ENCODE assay signal across 8 cellular contexts in genomic region chr9:121992571-121993212, GRCh38.
DNase-seq lines count a peak whose midpoint lies in the region; ATAC-seq and TF ChIP-seq lines count a peak whose summit lies in the region.

No MANE protein-coding gene starts in this region.

- H3K4me1 ChIP-seq in Loucy (ENCODE audit: insufficient read depth, low read length, poor library complexity, severe bottlenecking) (no peaks in the 10 kb centered on the region), right cardiac atrium (ENCODE audit: control insufficient read depth, insufficient read depth, low read length) (peaks cover 1% of the 10 kb centered on the region)

- no peak overlapping the region for H2AFZ ChIP-seq in Loucy (ENCODE audit: low read length)

- H3K27me3 ChIP-seq in Loucy (ENCODE audit: insufficient read depth, low read length, poor library complexity, severe bottlenecking) (no peaks in the 10 kb centered on the region), right cardiac atrium (ENCODE audit: control insufficient read depth, insufficient read depth) (no peaks in the 10 kb centered on the region)

- H3K9ac ChIP-seq in Loucy (ENCODE audit: low read depth, low read length, poor library complexity, severe bottlenecking) = no peak overlapping the region

- peak; percentile 37 for DNase-seq in activated gamma-delta T cell treated with Interleukin-2 at 50 U/mL for 16 hours
- DNase-seq in activated gamma-delta T cell (lab: John Stamatoyannopoulos, UW) = no peak
- DNase-seq in RWPE1 (ENCODE audit: low spot score) = peak; percentile 89
- DNase-seq in right cardiac atrium = peak; percentile 53 to 86 (median 72)
- DNase-seq in sciatic nerve (ENCODE audit: low spot score) = no peak

- peak; percentile 74 to 78 for ATAC-seq in right cardiac atrium
- ATAC-seq in sciatic nerve = peak; percentile 87
- ATAC-seq in GM18502 (IDR thresholded peaks at IDR 0.05; ENCODE audit: poor library complexity, unreplicated experiment) = no peak

- H3K36me3 ChIP-seq in Loucy (ENCODE audit: insufficient read depth, low read length) = no peaks in the 10 kb centered on the region

- CTCF ChIA-PET in RWPE1 (lab: Yijun Ruan, JAX) = interaction anchor here (0.6 to 1.0 kb wide), 2 partner anchors 16 to 228 kb away, joined by 3 to 6 read pairs; no protein-coding TSS in a partner anchor

- 11% methylated on average over 8 of the region's 8 CpGs for WGBS in right cardiac atrium

- POLR2A ChIA-PET in RWPE1 (lab: Yijun Ruan, JAX; ENCODE audit: low non-redundant PET) = no interaction called here

- H3K79me2 ChIP-seq in Loucy (ENCODE audit: insufficient read depth, low read length) = no peaks in the 10 kb centered on the region

- H3K4me2 ChIP-seq in Loucy (ENCODE audit: low read depth, low read length, poor library complexity, severe bottlenecking) = no peak overlapping the region

- no peak overlapping the region for H3K4me3 ChIP-seq in Loucy (ENCODE audit: low read length, poor library complexity, severe bottlenecking)
- no peak overlapping the region for H3K4me3 ChIP-seq in right cardiac atrium (ENCODE audit: low read length)

- H3K9me2 ChIP-seq in Loucy (replicated peaks; ENCODE audit: low read depth, low read length) = no peaks in the 10 kb centered on the region

- no peak overlapping the region for H3K27ac ChIP-seq in RWPE1
- peak overlapping the region; percentile 33 for H3K27ac ChIP-seq in angular gyrus (ENCODE audit: low read depth, low read length)
- H3K27ac ChIP-seq in right cardiac atrium (ENCODE audit: low read length) = no peak overlapping the region

- no peaks in the 10 kb centered on the region for H3F3A ChIP-seq in Loucy (ENCODE audit: low read depth)

- no peaks in the 10 kb centered on the region for H4K20me1 ChIP-seq in Loucy (ENCODE audit: insufficient read depth, low read length, poor library complexity, severe bottlenecking)

- H3K9me3 ChIP-seq in Loucy (ENCODE audit: insufficient read depth, low read depth, low read length) = no peaks in the 10 kb centered on the region
- no peaks in the 10 kb centered on the region for H3K9me3 ChIP-seq in right cardiac atrium (ENCODE audit: control insufficient read depth, low read length)

- TF ChIP-seq CTCF in Loucy (conservative IDR thresholded peaks at IDR 0.05; ENCODE audit: low read length) (peak; percentile 91), RWPE1 (conservative IDR thresholded peaks at IDR 0.05; ENCODE audit: low read depth) (peak; percentile 95)

- intact Hi-C loops in right cardiac atrium (cut with DNase I) = loop anchor here (2.0 to 10.0 kb wide), 7 partner anchors 248 to 446 kb away; no protein-coding TSS in a partner anchor
- intact Hi-C loops in sciatic nerve (cut with DNase I) = loop anchor here (10.0 kb wide), 1 partner anchor 448 kb away; no protein-coding TSS in a partner anchor

Comparison
In these comparisons a context has a peak if more than half of its experiments do, and no peak if none do; other contexts are left out.
1. DNase-seq: peak in activated gamma-delta T cell treated with Interleukin-2 at 50 U/mL for 16 hours (single experiment), RWPE1 (single experiment) and right cardiac atrium (3 of 3); none in activated gamma-delta T cell (single experiment) and sciatic nerve (single experiment).